15 cellular contexts compared by ENCODE assay signal in genomic region chr3:176798680-176799079, GRCh38.
DNase-seq lines count a peak whose midpoint lies in the region; ATAC-seq and TF ChIP-seq lines count a peak whose summit lies in the region.
"Had no signal": no experiment of that assay in that cellular context is flagged by ENCODE, and none has a peak within 500 bp of the region (broad histone marks: within the 10 kb centered on the region; RNA-seq: fewer than 3 reads in every experiment).

No MANE protein-coding gene starts in this region.

- no peak for TF ChIP-seq POLR2A in sigmoid colon (IDR thresholded peaks at IDR 0.05)

- no peaks in the 10 kb centered on the region for H3K27me3 ChIP-seq in hepatocyte
- no peaks in the 10 kb centered on the region for H3K27me3 ChIP-seq in sigmoid colon

- H3K27ac ChIP-seq in hepatocyte (peak overlapping the region; percentile 51), sigmoid colon (peak overlapping the region in 3 of 4 donors; percentile 37 to 69 (median 66))

- no peaks in the 10 kb centered on the region for H3K79me2 ChIP-seq in hepatocyte

- no peaks in the 10 kb centered on the region for H3K9me3 Mint-ChIP-seq in activated CD8-positive, alpha-beta T cell treated with anti-CD3 and anti-CD28 coated beads, Interleukin-2, amount 10 ng/mL, durations not matched to agents 7 days and 5 days (ENCODE audit: insufficient read depth)
- H3K9me3 Mint-ChIP-seq in activated naive CD4-positive, alpha-beta T cell treated with anti-CD3 and anti-CD28 coated beads for 36 hours, result no peaks in the 10 kb centered on the region
- H3K9me3 Mint-ChIP-seq: H9 had no signal

- H4K20me1 ChIP-seq in hepatocyte (ENCODE audit: insufficient read depth, poor library complexity, severe bottlenecking), result no peaks in the 10 kb centered on the region

- no peaks in the 10 kb centered on the region for H3K36me3 Mint-ChIP-seq in activated CD8-positive, alpha-beta T cell treated with anti-CD3 and anti-CD28 coated beads, Interleukin-2, amount 10 ng/mL, durations not matched to agents 7 days and 5 days (ENCODE audit: low read depth)
- H3K36me3 Mint-ChIP-seq in activated naive CD4-positive, alpha-beta T cell treated with anti-CD3 and anti-CD28 coated beads for 36 hours (ENCODE audit: low read depth), result no peaks in the 10 kb centered on the region
- H3K36me3 Mint-ChIP-seq: CD8-positive, alpha-beta memory T cell had no signal

- H3K9me3 ChIP-seq in hepatocyte (ENCODE audit: low read depth) (no peaks in the 10 kb centered on the region), sigmoid colon (no peaks in the 10 kb centered on the region)
- H3K9me3 ChIP-seq: Caco-2 had no signal

- H3K36me3 ChIP-seq in hepatocyte (replicated peaks; ENCODE audit: insufficient read depth, low read depth) (no peaks in the 10 kb centered on the region), sigmoid colon (no peaks in the 10 kb centered on the region)

- H3K4me3 ChIP-seq in hepatocyte (no peak overlapping the region), sigmoid colon (no peak overlapping the region)

- TF ChIP-seq EP300 in sigmoid colon (IDR thresholded peaks at IDR 0.05), result no peak

- H2AFZ ChIP-seq in hepatocyte, result peak overlapping the region; percentile 27

- TF ChIP-seq CTCF in hepatocyte (IDR thresholded peaks at IDR 0.05; ENCODE audit: poor library complexity) (no peak), sigmoid colon (IDR thresholded peaks at IDR 0.05) (no peak)

- CTCF ChIA-PET in activated CD8-positive, alpha-beta T cell treated with anti-CD3 and anti-CD28 coated beads, Interleukin-2, amount 10 ng/mL, durations not matched to agents 7 days and 5 days (lab: Charles Lee), result no interaction called here
- CTCF ChIA-PET in activated naive CD4-positive, alpha-beta T cell treated with anti-CD3 and anti-CD28 coated beads for 36 hours (lab: Charles Lee), result no interaction called here

- peaks cover 5% of the 10 kb centered on the region for H3K27me3 Mint-ChIP-seq in activated CD8-positive, alpha-beta T cell treated with anti-CD3 and anti-CD28 coated beads, Interleukin-2, amount 10 ng/mL, durations not matched to agents 7 days and 5 days (ENCODE audit: low read depth)
- peaks cover 3% of the 10 kb centered on the region for H3K27me3 Mint-ChIP-seq in activated naive CD4-positive, alpha-beta T cell treated with anti-CD3 and anti-CD28 coated beads for 36 hours (ENCODE audit: low read depth)

- H3K4me2 ChIP-seq in hepatocyte, result no peak overlapping the region

- no peak overlapping the region for H3K27ac Mint-ChIP-seq in activated CD8-positive, alpha-beta T cell treated with anti-CD3 and anti-CD28 coated beads, Interleukin-2, amount 10 ng/mL, durations not matched to agents 7 days and 5 days
- H3K27ac Mint-ChIP-seq in activated naive CD4-positive, alpha-beta T cell treated with anti-CD3 and anti-CD28 coated beads for 36 hours, result no peak overlapping the region
- H3K27ac Mint-ChIP-seq: CD8-positive, alpha-beta memory T cell had no signal

- intact Hi-C loops in sigmoid colon (cut with DNase I), result no loop called here
- intact Hi-C loops in left ventricle myocardium superior (cut with micrococcal nuclease), result no loop called here
- intact Hi-C loops in activated naive CD4-positive, alpha-beta T cell treated with anti-CD3 and anti-CD28 coated beads for 36 hours (cut with micrococcal nuclease), result no loop called here

- DNase-seq in DMS53 treated with DMSO at 0.1 percent for 48 hours (lab: John Stamatoyannopoulos, UW; ENCODE audit: unreplicated experiment), result peak; percentile 31
- DNase-seq in NCI-H526 treated with DMSO at 0.1 percent for 48 hours (lab: John Stamatoyannopoulos, UW), result peak; percentile 66
- peak; percentile 26 for DNase-seq in hepatocyte (ENCODE audit: low spot score)
- DNase-seq in sigmoid colon, result no peak
- DNase-seq in activated CD8-positive, alpha-beta T cell treated with anti-CD3 and anti-CD28 coated beads, Interleukin-2, amount 10 ng/mL, durations not matched to agents 7 days and 5 days, result no peak
- DNase-seq in left ventricle myocardium superior, result no peak
- DNase-seq in activated naive CD4-positive, alpha-beta T cell treated with anti-CD3 and anti-CD28 coated beads for 36 hours, result no peak
- DNase-seq: CD8-positive, alpha-beta memory T cell; DMS79 treated with DMSO at 0.1 percent for 48 hours; EL; GOT3; H9 had no signal

- no peak overlapping the region for H3K4me3 Mint-ChIP-seq in activated CD8-positive, alpha-beta T cell treated with anti-CD3 and anti-CD28 coated beads, Interleukin-2, amount 10 ng/mL, durations not matched to agents 7 days and 5 days
- H3K4me3 Mint-ChIP-seq in activated naive CD4-positive, alpha-beta T cell treated with anti-CD3 and anti-CD28 coated beads for 36 hours, result no peak overlapping the region
- H3K4me3 Mint-ChIP-seq: CD8-positive, alpha-beta memory T cell; H9 had no signal

- 21% methylated on average over 1 of the region's 1 CpG for WGBS in hepatocyte (ENCODE audit: low lambda C conversion rate, missing lambda C conversion rate)
- WGBS in sigmoid colon, 2 donors, result 18 to 31% methylated on average over 1 of the region's 1 CpG

- POLR2A ChIA-PET in activated CD8-positive, alpha-beta T cell treated with anti-CD3 and anti-CD28 coated beads, Interleukin-2, amount 10 ng/mL, durations not matched to agents 7 days and 5 days (lab: Charles Lee), result no interaction called here

- H3K4me1 ChIP-seq in hepatocyte (ENCODE audit: insufficient read depth), result peaks cover 16% of the 10 kb centered on the region
- H3K4me1 ChIP-seq in sigmoid colon, result peaks cover 0 to 25% (median 23%) of the 10 kb centered on the region in 4 donors

- H3K9me2 ChIP-seq in hepatocyte (replicated peaks; ENCODE audit: insufficient read depth), result no peaks in the 10 kb centered on the region

- ATAC-seq in activated CD8-positive, alpha-beta T cell treated with anti-CD3 and anti-CD28 coated beads, Interleukin-2, amount 10 ng/mL, durations not matched to agents 7 days and 5 days, result no peak
- ATAC-seq in left ventricle myocardium superior, result no peak
- no peak for ATAC-seq in HG02678 (IDR thresholded peaks at IDR 0.05; ENCODE audit: unreplicated experiment)
- ATAC-seq: HepG2 had no signal

- no peaks in the 10 kb centered on the region for H3K4me1 Mint-ChIP-seq in activated CD8-positive, alpha-beta T cell treated with anti-CD3 and anti-CD28 coated beads, Interleukin-2, amount 10 ng/mL, durations not matched to agents 7 days and 5 days (ENCODE audit: low read depth)
- H3K4me1 Mint-ChIP-seq in activated naive CD4-positive, alpha-beta T cell treated with anti-CD3 and anti-CD28 coated beads for 36 hours (ENCODE audit: low read depth), result no peaks in the 10 kb centered on the region
- H3K4me1 Mint-ChIP-seq: CD8-positive, alpha-beta memory T cell had no signal

Comparison
In these comparisons a context has a peak if more than half of its experiments do, and no peak if none do; other contexts are left out.
1. DNase-seq: peak in DMS53 treated with DMSO at 0.1 percent for 48 hours (single experiment), NCI-H526 treated with DMSO at 0.1 percent for 48 hours (single experiment) and hepatocyte (single experiment); none in sigmoid colon (single experiment), activated CD8-positive, alpha-beta T cell treated with anti-CD3 and anti-CD28 coated beads, Interleukin-2, amount 10 ng/mL, durations not matched to agents 7 days and 5 days (single experiment), left ventricle myocardium superior (single experiment) and activated naive CD4-positive, alpha-beta T cell treated with anti-CD3 and anti-CD28 coated beads for 36 hours (single experiment).